8 cellular contexts compared by ENCODE assay signal in genomic region chr12:106774808-106775524, GRCh38. TPM values are rescaled to one million over a fixed set of nuclear protein-coding genes. Genes with fewer than 3 reads are reported as not detected.
DNase-seq lines count a peak whose midpoint lies in the region; ATAC-seq and TF ChIP-seq lines count a peak whose summit lies in the region.

No MANE protein-coding gene starts in this region.

- no peaks in the 10 kb centered on the region for H3K36me3 ChIP-seq in tibial artery

- POLR2A ChIA-PET in AG04450 (lab: Yijun Ruan, JAX) = interaction anchor here (0.5 to 1.3 kb wide), 4 partner anchors 23 to 898 kb away, joined by 3 to 4 read pairs (median 3); partner anchors contain the start of gene TMEM263

- 4% methylated on average over 29 of the region's 29 CpGs for WGBS in lower leg skin, 2 donors

- CTCF ChIA-PET in AG04450 (lab: Charles Lee) = interaction anchor here (1.0 to 1.5 kb wide), 3 partner anchors 16 to 418 kb away, joined by 3 read pairs; no protein-coding TSS in a partner anchor

- H3K4me3 ChIP-seq in AG04450 (ENCODE audit: low read depth, low read length) = peak overlapping the region; percentile 96
- H3K4me3 ChIP-seq in astrocyte of the cerebellum (ENCODE audit: low read depth, low read length) = peak overlapping the region; percentile 92
- peak overlapping the region; percentile 69 for H3K4me3 ChIP-seq in lower leg skin (ENCODE audit: low read depth, poor library complexity, severe bottlenecking)
- peak overlapping the region; percentile 76 to 77 for H3K4me3 ChIP-seq in tibial artery

- in situ Hi-C loops in astrocyte of the cerebellum (cut with HindIII; ENCODE audit: low sequenced_read_pairs) = no loop called here

- TF ChIP-seq CTCF in AG04450 (IDR thresholded peaks at IDR 0.05; ENCODE audit: low read depth, low read length) = no peak
- no peak for TF ChIP-seq CTCF in astrocyte of the cerebellum (IDR thresholded peaks at IDR 0.05; ENCODE audit: low read depth, low read length, missing control alignments)
- no peak for TF ChIP-seq CTCF in lower leg skin (IDR thresholded peaks at IDR 0.05)
- TF ChIP-seq CTCF in tibial artery (IDR thresholded peaks at IDR 0.05) = no peak

- TF ChIP-seq POLR2A in lower leg skin (IDR thresholded peaks at IDR 0.05) = no peak

- no peaks in the 10 kb centered on the region; the same call in 1 of the 2 replicates for H3K9me3 ChIP-seq in AG04450 (ENCODE audit: control insufficient read depth, insufficient read depth, low read length)
- H3K9me3 ChIP-seq in tibial artery = no peaks in the 10 kb centered on the region

- ATAC-seq in GM18517 (IDR thresholded peaks at IDR 0.05; ENCODE audit: unreplicated experiment) (peak; percentile 10), left lobe of liver (no peak)

- DNase-seq in AG04450 (ENCODE audit: low read depth, low spot score) = no peak
- DNase-seq in KG1 (lab: John Stamatoyannopoulos, UW) = peak; percentile 16
- DNase-seq in astrocyte of the cerebellum (ENCODE audit: low read depth) = no peak
- DNase-seq in lower leg skin (ENCODE audit: low spot score in 2 of 2) = peak in 1 of 2 donors; percentile 86
- DNase-seq in tibial artery = no peak
- DNase-seq in DMS79 treated with DMSO at 0.1 percent for 48 hours (lab: John Stamatoyannopoulos, UW) = no peak
- DNase-seq in left lobe of liver (ENCODE audit: low spot score) = no peak

- intact Hi-C loops in lower leg skin (cut with DNase I; ENCODE audit: low total_unique reads) = no loop called here
- intact Hi-C loops in tibial artery (cut with DNase I; ENCODE audit: low total_unique reads) = no loop called here

- H3K4me1 ChIP-seq in tibial artery = peaks cover 0 to 38% (median 23%) of the 10 kb centered on the region in 4 donors

- H3K27ac ChIP-seq in AG04450 (ENCODE audit: low read depth, low read length) (peak overlapping the region; percentile 100), tibial artery (peak overlapping the region; percentile 89 to 92)

- H3K27me3 ChIP-seq in AG04450 (ENCODE audit: control insufficient read depth, insufficient read depth, low read length) = no peaks in the 10 kb centered on the region
- no peaks in the 10 kb centered on the region for H3K27me3 ChIP-seq in tibial artery

RNA-seq across cellular contexts. Expression of gene RIC8B, which starts 0.5 kb away (rescaled TPM):
- polyA plus RNA-seq in AG04450 (2011; rRNA removed) = 9.5 and 11.2 TPM in 2 replicates
- polyA minus RNA-seq in AG04450 (2011; rRNA and poly(A)+ RNA removed) = 17.1 and 22.5 TPM in 2 replicates
- total RNA-seq in lower leg skin = 1 to 10 TPM; 7.0 to 9.1 (median 8.3) TPM
- total RNA-seq in left lobe of liver = 9.6 TPM
